21 cellular contexts compared by ENCODE assay signal in genomic region chr14:23097786-23098185, GRCh38. TPM values are rescaled to one million over a fixed set of nuclear protein-coding genes. Genes with fewer than 3 reads are reported as not detected.
DNase-seq lines count a peak whose midpoint lies in the region; ATAC-seq, FAIRE-seq and TF ChIP-seq lines count a peak whose summit lies in the region.
"Had no signal": no experiment of that assay in that cellular context is flagged by ENCODE, and none has a peak within 500 bp of the region (broad histone marks: within the 10 kb centered on the region; RNA-seq: fewer than 3 reads in every experiment).

No MANE protein-coding gene starts in this region.

- TF ChIP-seq CTCF in A549 (IDR thresholded peaks at IDR 0.05) = no peak

- no peaks in the 10 kb centered on the region for H3K27me3 ChIP-seq in CD8-positive, alpha-beta memory T cell (ENCODE audit: insufficient read depth, low read length, poor library complexity, severe bottlenecking)
- H3K27me3 ChIP-seq: heart left ventricle, pancreas had no signal

- WGBS in A549 (ENCODE audit: missing lambda C conversion rate) = 97% methylated on average over 7 of the region's 7 CpGs

- ATAC-seq in A549 (no peak), GM19035 (IDR thresholded peaks at IDR 0.05; ENCODE audit: unreplicated experiment) (no peak), GM18520 (IDR thresholded peaks at IDR 0.05; ENCODE audit: unreplicated experiment) (no peak)
- ATAC-seq: heart left ventricle, mucosa of descending colon, pancreas, T-cell had no signal

- no peaks in the 10 kb centered on the region for H3K9me3 Mint-ChIP-seq in CD8-positive, alpha-beta memory T cell
- H3K9me3 Mint-ChIP-seq in immature natural killer cell = no peaks in the 10 kb centered on the region
- H3K9me3 Mint-ChIP-seq: T-cell had no signal

- peak overlapping the region in 1 of 7 donors; percentile 8 for H3K4me3 Mint-ChIP-seq in CD8-positive, alpha-beta memory T cell
- peak overlapping the region in 3 of 5 donors; percentile 1 to 68 (median 59) for H3K4me3 Mint-ChIP-seq in immature natural killer cell

- H3K36me3 Mint-ChIP-seq in CD8-positive, alpha-beta memory T cell = peaks cover 1 to 35% (median 3%) of the 10 kb centered on the region in 3 donors
- peaks cover 0 to 15% (median 9%) of the 10 kb centered on the region in 3 donors for H3K36me3 Mint-ChIP-seq in immature natural killer cell

- H3K27ac ChIP-seq in A549 = no peak overlapping the region
- H3K27ac ChIP-seq in CD8-positive, alpha-beta memory T cell (ENCODE audit: low read depth, low read length) = no peak overlapping the region
- H3K27ac ChIP-seq: heart left ventricle, pancreas had no signal

- H3K27me3 Mint-ChIP-seq in CD8-positive, alpha-beta memory T cell = no peaks in the 10 kb centered on the region
- peaks cover 0 to 2% (median 0%) of the 10 kb centered on the region in 3 donors for H3K27me3 Mint-ChIP-seq in immature natural killer cell (ENCODE audit: low read depth in 3 of 3)
- H3K27me3 Mint-ChIP-seq: T-cell had no signal

- TF ChIP-seq RAD21 in A549 (conservative IDR thresholded peaks at IDR 0.05 in 1 of 2, IDR thresholded peaks at IDR 0.05 in 1 of 2) = no peak

- peak overlapping the region; percentile 74; the same call in 1 of the 3 replicates for H3K4me2 ChIP-seq in A549

- peaks cover 24% of the 10 kb centered on the region for H3K36me3 ChIP-seq in CD8-positive, alpha-beta memory T cell (ENCODE audit: insufficient read depth, low read length)

- CTCF ChIA-PET in A549 (lab: Yijun Ruan, JAX) = interaction anchor here (0.7 to 8.3 kb wide), 6 partner anchors 12 to 41 kb away, joined by 3 to 56 read pairs (median 7); no protein-coding TSS in a partner anchor
- CTCF ChIA-PET in CD8-positive, alpha-beta memory T cell (lab: Charles Lee) = interaction anchor here (0.8 to 5.1 kb wide), 4 partner anchors 23 to 111 kb away, joined by 3 to 31 read pairs (median 6); no protein-coding TSS in a partner anchor

- peaks cover 20% of the 10 kb centered on the region for H3K4me1 ChIP-seq in A549
- peaks cover 32% of the 10 kb centered on the region for H3K4me1 ChIP-seq in CD8-positive, alpha-beta memory T cell (ENCODE audit: insufficient read depth, low read length)

- H3K4me3 ChIP-seq in A549 = no peak overlapping the region
- H3K4me3 ChIP-seq in CD8-positive, alpha-beta memory T cell (ENCODE audit: low read length) = no peak overlapping the region
- H3K4me3 ChIP-seq: mucosa of descending colon, pancreas had no signal

- peak overlapping the region in 6 of 8 donors; percentile 7 to 66 (median 50) for H3K27ac Mint-ChIP-seq in CD8-positive, alpha-beta memory T cell
- peak overlapping the region in 4 of 6 donors; percentile 54 to 86 (median 70) for H3K27ac Mint-ChIP-seq in immature natural killer cell

- TF ChIP-seq POLR2A in A549 (IDR thresholded peaks at IDR 0.05; ENCODE audit: low read length) = no peak

- peaks cover 10 to 36% (median 32%) of the 10 kb centered on the region in 3 donors for H3K4me1 Mint-ChIP-seq in CD8-positive, alpha-beta memory T cell
- peaks cover 2 to 7% of the 10 kb centered on the region in 2 donors for H3K4me1 Mint-ChIP-seq in immature natural killer cell

- no peak for DNase-seq in A549 (ENCODE audit: low read depth in 1 of 2, low spot score in 1 of 2)
- DNase-seq in CD8-positive, alpha-beta memory T cell = no peak
- DNase-seq in immature natural killer cell = no peak
- DNase-seq in frontal cortex (ENCODE audit: low spot score in 2 of 2) = no peak
- DNase-seq: activated CD4-positive, CD25-positive, alpha-beta regulatory T cell treated with anti-CD3 and anti-CD28 coated beads, Interleukin-2, amount 50 U/mL, for 72 hours; activated T-cell treated with anti-CD3 and anti-CD28 coated beads, Interleukin-2, amount 50 U/mL, for 48 hours; DMS79 treated with DMSO at 0.1 percent for 48 hours; heart left ventricle; mucosa of descending colon; NCI-H2029 treated with DMSO at 0.1 percent for 48 hours; NCI-H82; T-cell had no signal

- POLR2A ChIA-PET in A549 (lab: Yijun Ruan, JAX) = no interaction called here
- POLR2A ChIA-PET in CD8-positive, alpha-beta memory T cell (lab: Charles Lee) = no interaction called here

- TF ChIP-seq EP300 in A549 (IDR thresholded peaks at IDR 0.05) = no peak

- H3K9me3 ChIP-seq in A549 = no peaks in the 10 kb centered on the region
- no peaks in the 10 kb centered on the region for H3K9me3 ChIP-seq in CD8-positive, alpha-beta memory T cell (ENCODE audit: low read length)
- H3K9me3 ChIP-seq: heart left ventricle, mucosa of descending colon, pancreas had no signal

- no peak for FAIRE-seq in A549 (lab: Jason Lieb, UNC)
- no peak for FAIRE-seq in frontal cortex (lab: Jason Lieb, UNC)
- FAIRE-seq: pancreas had no signal

TF ChIP-seq in A549, 52 proteins besides CTCF, POLR2A, EP300 and RAD21 (continues in another document):
- no peak for TF ChIP-seq MAX (IDR thresholded peaks at IDR 0.05)
- TF ChIP-seq BHLHE40 (IDR thresholded peaks at IDR 0.05; ENCODE audit: low read depth, low read length) = no peak
- no peak for TF ChIP-seq PHF8 (IDR thresholded peaks at IDR 0.05; ENCODE audit: borderline replicate concordance, low read depth)
- TF ChIP-seq JUN (IDR thresholded peaks at IDR 0.05) = no peak
- no peak for TF ChIP-seq NR3C1 (IDR thresholded peaks at IDR 0.05)
- TF ChIP-seq ZNF302 (CRISPR knock-in tag; IDR thresholded peaks at IDR 0.05) = no peak
- no peak for TF ChIP-seq ZSCAN20 (CRISPR knock-in tag; IDR thresholded peaks at IDR 0.05)
- TF ChIP-seq ELK1 (IDR thresholded peaks at IDR 0.05; ENCODE audit: low read depth, low read length) = no peak
- no peak for TF ChIP-seq CHD2 (IDR thresholded peaks at IDR 0.05; ENCODE audit: low read length, partially characterized antibody)

RNA-seq across cellular contexts. Expression of gene C14orf119, which starts 2.5 kb away (rescaled TPM):
- polyA plus RNA-seq in A549 (2011; rRNA removed) (82.5 and 107 TPM in 2 replicates), A549 (2017; fragmentation: RNase III; extraction: RNeasy Plus Mini Kit Qiagen cat#74134 plus additional on column Dnase treatment) (94.8 to 102 TPM (median 99.2 TPM) in 3 replicates), immature natural killer cell (100 to 1,000 TPM in 2 of 3 donors, 10 to 100 TPM in 1; 85.2 to 184 (median 135) TPM)
- polyA plus RNA-seq in A549 (2012; cell fraction: cytosol; rRNA removed) = 53.1 and 63.1 TPM in 2 replicates
- polyA plus RNA-seq in A549 (2012; cell fraction: nucleus; rRNA removed) = 21.8 and 29.1 TPM in 2 replicates
- 69.8 and 95.8 TPM in 2 replicates for polyA minus RNA-seq in A549 (2011; rRNA and poly(A)+ RNA removed)
- 10 to 100 TPM; 52.5 to 55.6 TPM for total RNA-seq in CD8-positive, alpha-beta memory T cell
- 112 TPM for polyA plus RNA-seq in CD8-positive, alpha-beta memory T cell
- 22.0 TPM for total RNA-seq in frontal cortex

RNA-seq across cellular contexts. Expression of gene ACIN1, which starts 2.9 kb away (rescaled TPM):
- polyA plus RNA-seq in A549 (2011; rRNA removed) = 126 and 140 TPM in 2 replicates
- polyA plus RNA-seq in A549 (2012; cell fraction: cytosol; rRNA removed) = 82.3 and 85.6 TPM in 2 replicates
- polyA plus RNA-seq in A549 (2012; cell fraction: nucleus; rRNA removed) = 244 and 317 TPM in 2 replicates
- 144 to 150 TPM (median 147 TPM) in 3 replicates for polyA plus RNA-seq in A549 (2017; fragmentation: RNase III; extraction: RNeasy Plus Mini Kit Qiagen cat#74134 plus additional on column Dnase treatment)
- polyA minus RNA-seq in A549 (2011; rRNA and poly(A)+ RNA removed) = 106 and 121 TPM in 2 replicates
- total RNA-seq in CD8-positive, alpha-beta memory T cell = 100 to 1,000 TPM; 195 to 198 TPM
- 15.1 TPM for polyA plus RNA-seq in CD8-positive, alpha-beta memory T cell
- 10 to 100 TPM in 1 of 3 donors, 1 to 10 TPM in 1, under 1 TPM in 1; 0.40 to 15.0 (median 4.5) TPM for polyA plus RNA-seq in immature natural killer cell
- total RNA-seq in frontal cortex = 73.0 TPM

RNA-seq across cellular contexts. Expression of gene CIROP, which starts 7.0 kb away (rescaled TPM):
- 0.03 TPM in 1 of 2 replicates, not detected in the other for polyA plus RNA-seq in A549 (2011; rRNA removed)
- polyA plus RNA-seq in A549 (2012; cell fraction: cytosol; rRNA removed) = not detected in 2 replicates
- not detected in 2 replicates for polyA plus RNA-seq in A549 (2012; cell fraction: nucleus; rRNA removed)
- polyA plus RNA-seq in A549 (2017; fragmentation: RNase III; extraction: RNeasy Plus Mini Kit Qiagen cat#74134 plus additional on column Dnase treatment) = not detected in 3 replicates
- not detected in 2 replicates for polyA minus RNA-seq in A549 (2011; rRNA and poly(A)+ RNA removed)
- not detected for total RNA-seq in CD8-positive, alpha-beta memory T cell
- polyA plus RNA-seq in CD8-positive, alpha-beta memory T cell = not detected
- not detected for polyA plus RNA-seq in immature natural killer cell
- total RNA-seq in frontal cortex = not detected
- total RNA-seq: heart left ventricle, HT-29, kidney epithelial cell, MCF 10A, pancreas, RPMI7951, subcutaneous adipose tissue, T-cell had no signal
- polyA plus RNA-seq: heart left ventricle, pancreas had no signal

RNA-seq across cellular contexts. Expression of gene CEBPE, which starts 21.3 kb away (rescaled TPM):
- polyA plus RNA-seq in A549 (2011; rRNA removed) (not detected in 2 replicates), A549 (2017; fragmentation: RNase III; extraction: RNeasy Plus Mini Kit Qiagen cat#74134 plus additional on column Dnase treatment) (0.05 TPM in 1 of 3 replicates, not detected in the others), immature natural killer cell (not detected)
- polyA plus RNA-seq in A549 (2012; cell fraction: cytosol; rRNA removed) = not detected in 2 replicates
- polyA plus RNA-seq in A549 (2012; cell fraction: nucleus; rRNA removed) = not detected in 2 replicates
- not detected in 2 replicates for polyA minus RNA-seq in A549 (2011; rRNA and poly(A)+ RNA removed)
- total RNA-seq in CD8-positive, alpha-beta memory T cell = under 1 TPM; 0.16 to 0.22 TPM
- polyA plus RNA-seq in CD8-positive, alpha-beta memory T cell = not detected
- total RNA-seq in frontal cortex = not detected
- total RNA-seq: HT-29, kidney epithelial cell, MCF 10A, mucosa of descending colon, pancreas, RPMI7951 had no signal
- polyA plus RNA-seq: BJ, heart left ventricle, pancreas had no signal

RNA-seq across cellular contexts. Expression of gene CDH24, which starts 40.5 kb away (rescaled TPM):
- polyA plus RNA-seq in A549 (2011; rRNA removed) = 4.8 and 4.9 TPM in 2 replicates
- polyA plus RNA-seq in A549 (2012; cell fraction: cytosol; rRNA removed) = 13.4 and 15.7 TPM in 2 replicates
- 158 and 162 TPM in 2 replicates for polyA plus RNA-seq in A549 (2012; cell fraction: nucleus; rRNA removed)
- 5.0 to 5.3 TPM (median 5.1 TPM) in 3 replicates for polyA plus RNA-seq in A549 (2017; fragmentation: RNase III; extraction: RNeasy Plus Mini Kit Qiagen cat#74134 plus additional on column Dnase treatment)
- polyA minus RNA-seq in A549 (2011; rRNA and poly(A)+ RNA removed) = 3.9 and 8.1 TPM in 2 replicates
- under 1 TPM; 0.82 to 0.88 TPM for total RNA-seq in CD8-positive, alpha-beta memory T cell
- polyA plus RNA-seq in CD8-positive, alpha-beta memory T cell = 0.36 TPM
- 1 to 10 TPM in 1 of 3 donors, under 1 TPM in 2; 0.64 to 1.2 (median 0.78) TPM for polyA plus RNA-seq in immature natural killer cell
- total RNA-seq in frontal cortex = 9.4 TPM
